10 cellular contexts compared by ENCODE assay signal in genomic region chr12:92735131-92735721, GRCh38. TPM values are rescaled to one million over a fixed set of nuclear protein-coding genes. Genes with fewer than 3 reads are reported as not detected.
DNase-seq lines count a peak whose midpoint lies in the region; ATAC-seq and TF ChIP-seq lines count a peak whose summit lies in the region.
"Had no signal": no experiment of that assay in that cellular context is flagged by ENCODE, and none has a peak within 500 bp of the region (broad histone marks: within the 10 kb centered on the region; RNA-seq: fewer than 3 reads in every experiment).

No MANE protein-coding gene starts in this region.

- 0 out of 2 replicates have a peak, but pooled peaks cover 6% of the 10 kb centered on the region for H3K9me2 ChIP-seq in GM23338 (ENCODE audit: insufficient read depth)

- no peaks in the 10 kb centered on the region for H3K36me3 Mint-ChIP-seq in GM23338 (ENCODE audit: low read depth)

- no peaks in the 10 kb centered on the region for H4K20me1 ChIP-seq in GM23338 (replicated peaks; ENCODE audit: insufficient read depth)

- H3F3A ChIP-seq in GM23338 (replicated peaks; ENCODE audit: low read depth): no peaks in the 10 kb centered on the region

- H3K4me1 Mint-ChIP-seq in GM23338: peaks cover 15% of the 10 kb centered on the region

- H3K4me1 ChIP-seq in GM23338 (ENCODE audit: insufficient read depth): peaks cover 12% of the 10 kb centered on the region

- H3K27me3 ChIP-seq in GM23338 (ENCODE audit: insufficient read depth): no peaks in the 10 kb centered on the region
- H3K27me3 ChIP-seq: neutrophil had no signal

- H3K36me3 ChIP-seq in GM23338 (ENCODE audit: insufficient read depth): no peaks in the 10 kb centered on the region
- H3K36me3 ChIP-seq: neutrophil had no signal

- H3K9me3 Mint-ChIP-seq in GM23338: no peaks in the 10 kb centered on the region
- H3K9me3 Mint-ChIP-seq: activated T-cell treated with anti-CD3 and anti-CD28 coated beads, Interleukin-2, amount 50 U/mL, for 4 hours had no signal

- no peak overlapping the region for H2AFZ ChIP-seq in GM23338

- H3K4me3 Mint-ChIP-seq in GM23338: no peak overlapping the region
- H3K4me3 Mint-ChIP-seq: activated T-cell treated with anti-CD3 and anti-CD28 coated beads, Interleukin-2, amount 50 U/mL, for 4 hours had no signal

- DNase-seq in GM23338 (ENCODE audit: low spot score): peak; percentile 2
- peak; percentile 82 for DNase-seq in NCI-H446 treated with DMSO at 0.1 percent for 48 hours (lab: John Stamatoyannopoulos, UW)
- peak; percentile 72 for DNase-seq in pulmonary artery endothelial cell (ENCODE audit: low read depth, low spot score)
- DNase-seq in germinal center (ENCODE audit: low spot score): no peak
- DNase-seq in activated CD8-positive, alpha-beta memory T cell treated with anti-CD3 and anti-CD28 coated beads for 24 hours: no peak
- DNase-seq: activated T-cell treated with anti-CD3 and anti-CD28 coated beads, Interleukin-2, amount 50 U/mL, for 4 hours had no signal

- H3K79me2 ChIP-seq in GM23338 (replicated peaks; ENCODE audit: insufficient read depth): no peaks in the 10 kb centered on the region

- TF ChIP-seq CTCF in GM23338 (conservative IDR thresholded peaks at IDR 0.05; ENCODE audit: low read depth in 2 of 2): peak; percentile 12 to 34; a peak in 2 of 4 replicates

- H3K27ac ChIP-seq in GM23338 (ENCODE audit: low read depth): no peak overlapping the region
- H3K27ac ChIP-seq: neutrophil had no signal

- H3K27ac Mint-ChIP-seq in GM23338: no peak overlapping the region

- no peak overlapping the region for H3K4me2 ChIP-seq in GM23338

- no peak for ATAC-seq in GM23338
- peak; percentile 22 for ATAC-seq in esophagus mucosa
- ATAC-seq in HG03565 (IDR thresholded peaks at IDR 0.05; ENCODE audit: unreplicated experiment): no peak
- no peak for ATAC-seq in GM19328 (IDR thresholded peaks at IDR 0.05; ENCODE audit: unreplicated experiment)
- ATAC-seq: activated T-cell treated with anti-CD3 and anti-CD28 coated beads, Interleukin-2, amount 50 U/mL, for 4 hours had no signal

- H3K4me3 ChIP-seq in GM23338: no peak overlapping the region

- no peaks in the 10 kb centered on the region for H3K27me3 Mint-ChIP-seq in GM23338 (ENCODE audit: insufficient read depth, low read depth, poor library complexity)

TF ChIP-seq in GM23338, 12 proteins besides CTCF, POLR2A, EP300 and RAD21:
- TF ChIP-seq EZH2 (IDR thresholded peaks at IDR 0.05; ENCODE audit: low read depth, unreplicated experiment): no peak
- no peak for TF ChIP-seq ZNF331 (CRISPR knock-in tag; IDR thresholded peaks at IDR 0.05; ENCODE audit: low read depth)
- no peak for TF ChIP-seq ETS1 (IDR thresholded peaks at IDR 0.05)
- no peak for TF ChIP-seq NANOG (IDR thresholded peaks at IDR 0.05; ENCODE audit: borderline replicate concordance)
- no peak for TF ChIP-seq JUNB (IDR thresholded peaks at IDR 0.05; ENCODE audit: unreplicated experiment)

RNA-seq across cellular contexts. Expression of gene PLEKHG7, which starts 32.4 kb away (rescaled TPM):
- not detected in 2 replicates for total RNA-seq in GM23338 (2014; rRNA removed; shearing (Covaris generic))
- polyA plus RNA-seq in GM23338 (2016; fragmentation: Nextera tagmentation; extraction: Ambion mirVana): not detected in 2 replicates
- total RNA-seq in esophagus mucosa (0.28 TPM), pulmonary artery endothelial cell (0.07 TPM in 1 of 2 replicates, not detected in the other)
- total RNA-seq: activated T-cell treated with anti-CD3 and anti-CD28 coated beads, Interleukin-2, amount 50 U/mL, for 4 hours had no signal

Comparison
In these comparisons a context has a peak if more than half of its experiments do, and no peak if none do; other contexts are left out.
1. DNase-seq: peak in GM23338 (single experiment), NCI-H446 treated with DMSO at 0.1 percent for 48 hours (single experiment) and pulmonary artery endothelial cell (single experiment); none in germinal center (single experiment) and activated CD8-positive, alpha-beta memory T cell treated with anti-CD3 and anti-CD28 coated beads for 24 hours (single experiment).